Comparison of ENCODE assay signal across 9 cellular contexts in the genomic region with DNA sequence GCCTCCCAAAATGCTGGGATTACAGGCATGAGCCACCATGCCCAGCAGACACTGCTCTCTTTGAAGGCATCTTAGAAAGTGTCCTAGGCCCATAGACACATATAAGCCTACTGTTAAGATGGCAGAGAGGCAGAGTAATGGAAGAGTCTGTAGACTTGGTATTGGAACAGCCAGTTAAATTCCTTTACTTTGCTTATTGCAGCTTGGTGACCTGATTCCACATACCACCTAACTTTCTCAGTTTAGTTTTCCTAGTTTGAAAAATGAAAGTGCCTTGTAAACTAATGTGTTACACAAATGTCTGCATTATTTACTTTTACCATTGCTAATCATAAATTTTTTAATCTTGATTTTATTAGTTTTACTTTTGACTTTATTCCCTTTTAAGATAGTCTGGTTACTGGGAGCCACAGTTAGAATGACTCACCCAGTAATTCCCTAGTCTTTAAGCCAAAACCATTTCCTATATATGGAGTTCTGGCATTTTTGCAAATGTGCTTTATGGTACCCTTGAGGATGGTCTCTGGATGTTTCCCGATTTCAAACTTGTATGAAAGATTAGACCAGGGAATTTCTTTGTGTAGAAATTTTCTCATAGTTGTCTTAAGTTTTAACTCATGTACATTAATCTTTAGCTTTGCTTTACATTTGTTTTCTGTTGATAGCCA. TPM values are rescaled to one million over a fixed set of nuclear protein-coding genes. Genes with fewer than 3 reads are reported as not detected.
DNase-seq lines count a peak whose midpoint lies in the region; ATAC-seq, FAIRE-seq and TF ChIP-seq lines count a peak whose summit lies in the region.
"Had no signal": no experiment of that assay in that cellular context is flagged by ENCODE, and none has a peak within 500 bp of the region (broad histone marks: within the 10 kb centered on the region; RNA-seq: fewer than 3 reads in every experiment).

No MANE protein-coding gene starts in this region.

- H3K9me3 ChIP-seq in DOHH2 (ENCODE audit: control insufficient read depth, insufficient read depth, low read length) (no peaks in the 10 kb centered on the region), MM.1S (replicated peaks; ENCODE audit: insufficient read depth, low read length) (no peaks in the 10 kb centered on the region), K562 (replicated peaks; ENCODE audit: control insufficient read depth, insufficient read depth, low read depth, low read length) (no peaks in the 10 kb centered on the region), skeletal muscle satellite cell (replicated peaks; ENCODE audit: low read length) (no peaks in the 10 kb centered on the region)

- no peak for ATAC-seq in K562
- ATAC-seq in HG03457 (IDR thresholded peaks at IDR 0.05; ENCODE audit: unreplicated experiment): no peak

- no peaks in the 10 kb centered on the region for H3K9me1 ChIP-seq in K562 (ENCODE audit: control insufficient read depth, insufficient read depth, low read length)

- H3K9ac ChIP-seq in MM.1S (ENCODE audit: low read length) (no peak overlapping the region), K562 (ENCODE audit: insufficient read depth in 1 of 2, low read depth in 2 of 2, low read length in 2 of 2) (peak overlapping the region in 1 of 2 experiments; percentile 47; a peak in 3 of 4 replicates), skeletal muscle satellite cell (ENCODE audit: low read depth, low read length) (no peak overlapping the region)

- BruUV-seq in K562 (replicated peaks; lab: Mats Ljungman, UMichigan): no TSS peak

- TF ChIP-seq CTCF in DOHH2 (IDR thresholded peaks at IDR 0.05; ENCODE audit: low read depth, low read length, poor library complexity, severe bottlenecking): no peak
- no peak for TF ChIP-seq CTCF in MM.1S (IDR thresholded peaks at IDR 0.05; ENCODE audit: low read length)
- TF ChIP-seq CTCF in K562 (IDR thresholded peaks at IDR 0.05 in 2 of 3, conservative IDR thresholded peaks at IDR 0.05 in 1 of 3; ENCODE audit: insufficient read depth in 2 of 3, low read depth in 1 of 3, low read length in 3 of 3): no peak

- H4K20me1 ChIP-seq in DOHH2 (ENCODE audit: control insufficient read depth, insufficient read depth, low read depth, low read length): no peaks in the 10 kb centered on the region
- no peaks in the 10 kb centered on the region for H4K20me1 ChIP-seq in MM.1S (ENCODE audit: insufficient read depth, low read length)
- H4K20me1 ChIP-seq in K562 (replicated peaks; ENCODE audit: control insufficient read depth, insufficient read depth, low read length): no peaks in the 10 kb centered on the region

- H3K79me2 ChIP-seq in DOHH2 (ENCODE audit: control insufficient read depth, low read length) (peaks cover 100% of the 10 kb centered on the region), MM.1S (ENCODE audit: low read length) (peaks cover 99% of the 10 kb centered on the region), K562 (ENCODE audit: control insufficient read depth, insufficient read depth, low read length) (peaks cover 100% of the 10 kb centered on the region)

- H3K9me2 ChIP-seq in DOHH2 (replicated peaks; ENCODE audit: control insufficient read depth, low read length) (no peaks in the 10 kb centered on the region), MM.1S (replicated peaks; ENCODE audit: insufficient read depth, low read length) (no peaks in the 10 kb centered on the region)

- no peak for TF ChIP-seq POLR2A in K562 (conservative IDR thresholded peaks at IDR 0.05)

- H3F3A ChIP-seq in DOHH2 (ENCODE audit: control insufficient read depth, insufficient read depth): peaks cover 17% of the 10 kb centered on the region
- peaks cover 53% of the 10 kb centered on the region for H3F3A ChIP-seq in MM.1S (ENCODE audit: insufficient read depth, low read length)

- intact Hi-C loops in K562 (cut with micrococcal nuclease): no loop called here

- in situ Hi-C loops in K562 (cut with MboI): no loop called here

- no peak for FAIRE-seq in K562 (lab: Jason Lieb, UNC)

- no peak overlapping the region for H3K27ac ChIP-seq in DOHH2 (ENCODE audit: low read depth, low read length)
- peak overlapping the region; percentile 99; the same call in 1 of the 2 replicates for H3K27ac ChIP-seq in MM.1S (ENCODE audit: low read length)
- peak overlapping the region; percentile 56 for H3K27ac ChIP-seq in K562 (ENCODE audit: extremely low read depth, low read depth, low read length)

- 5% methylated on average over 1 of the region's 1 CpG for WGBS in K562 (ENCODE audit: insufficient coverage, low coverage, missing lambda C conversion rate)

- H3K4me2 ChIP-seq in DOHH2 (ENCODE audit: low read length) (peak overlapping the region; percentile 93), MM.1S (ENCODE audit: low read depth, low read length) (peak overlapping the region; percentile 94), K562 (ENCODE audit: insufficient read depth, low read length) (peak overlapping the region; percentile 53; the same call in 1 of the 2 replicates), skeletal muscle satellite cell (ENCODE audit: low read length) (peak overlapping the region; percentile 27)

- TF ChIP-seq EP300 in K562 (IDR thresholded peaks at IDR 0.05; ENCODE audit: low read length): no peak

- POLR2A ChIA-PET in K562 (lab: Yijun Ruan, JAX): interaction anchor here (1.1 to 7.7 kb wide), 2 partner anchors 19 to 25 kb away, joined by 3 to 61 read pairs; no protein-coding TSS in a partner anchor

- no peak for DNase-seq in MM.1S
- no peak for DNase-seq in K562 (ENCODE audit: extremely low read depth in 1 of 4, low spot score in 3 of 4)
- DNase-seq in epidermal melanocyte (ENCODE audit: insufficient read length, low spot score): no peak
- DNase-seq in NCI-H1417 (lab: John Stamatoyannopoulos, UW): no peak
- DNase-seq in putamen (ENCODE audit: low spot score): no peak
- DNase-seq: islet precursor cell had no signal

- H3K36me3 ChIP-seq in DOHH2 (ENCODE audit: control insufficient read depth, low read length) (peaks cover 48% of the 10 kb centered on the region), MM.1S (replicated peaks; ENCODE audit: insufficient read depth, low read length) (0 out of 2 replicates have a peak, but pooled peaks cover 4% of the 10 kb centered on the region), K562 (ENCODE audit: control insufficient read depth, insufficient read depth, low read length) (peaks cover 35% of the 10 kb centered on the region), skeletal muscle satellite cell (ENCODE audit: insufficient read depth, low read length) (no peaks in the 10 kb centered on the region)

- CTCF ChIA-PET in K562 (lab: Yijun Ruan, JAX; ENCODE audit: low intra/inter-chr PET ratio): interaction anchor here (0.8 kb wide), 1 partner anchor 29 kb away, joined by 3 read pairs; no protein-coding TSS in a partner anchor

- no peak overlapping the region for H3K4me3 ChIP-seq in DOHH2 (ENCODE audit: low read length)
- H3K4me3 ChIP-seq in MM.1S (ENCODE audit: low read length): no peak overlapping the region
- no peak overlapping the region for H3K4me3 ChIP-seq in K562
- peak overlapping the region; percentile 4 for H3K4me3 ChIP-seq in skeletal muscle satellite cell (ENCODE audit: low read length)

- no peak for TF ChIP-seq RAD21 in K562 (CRISPR knock-in tag; conservative IDR thresholded peaks at IDR 0.05 in 1 of 2, IDR thresholded peaks at IDR 0.05 in 1 of 2)

- H3K4me1 ChIP-seq in DOHH2 (ENCODE audit: control insufficient read depth, low read length): peaks cover 95% of the 10 kb centered on the region
- H3K4me1 ChIP-seq in MM.1S (ENCODE audit: low read length): peaks cover 65% of the 10 kb centered on the region
- H3K4me1 ChIP-seq in K562 (replicated peaks in 1 of 2; ENCODE audit: control insufficient read depth in 2 of 2, insufficient read depth in 2 of 2, low read length in 2 of 2): peaks cover 31 to 65% of the 10 kb centered on the region in 2 experiments
- peaks cover 53% of the 10 kb centered on the region for H3K4me1 ChIP-seq in skeletal muscle satellite cell (ENCODE audit: control insufficient read depth, insufficient read depth, low read length)

- H3K27me3 ChIP-seq in DOHH2 (ENCODE audit: control insufficient read depth, low read length) (no peaks in the 10 kb centered on the region), MM.1S (replicated peaks; ENCODE audit: insufficient read depth, low read length) (no peaks in the 10 kb centered on the region), K562 (ENCODE audit: control insufficient read depth in 2 of 2, insufficient read depth in 2 of 2, low read length in 2 of 2) (no peaks in the 10 kb centered on the region), skeletal muscle satellite cell (ENCODE audit: control insufficient read depth, insufficient read depth, low read length) (no peaks in the 10 kb centered on the region)

- H2AFZ ChIP-seq in MM.1S (ENCODE audit: low read length): no peak overlapping the region
- H2AFZ ChIP-seq in K562 (ENCODE audit: low read depth, low read length): no peak overlapping the region

TF ChIP-seq in K562, 482 proteins besides CTCF, POLR2A, EP300 and RAD21 (continues in another document):
- TF ChIP-seq NONO (IDR thresholded peaks at IDR 0.05; ENCODE audit: low read depth in 2 of 2, low read length in 1 of 2): 0 out of 4 replicates have a peak, but pooled peaks of 1 of the 2 experiments have one; percentile 24

RNA-seq across cellular contexts. Expression of gene SMAP2, which starts 6.4 kb away (rescaled TPM):
- 77.4 and 118 TPM in 2 replicates for total RNA-seq in K562 (2011; cell fraction: chromatin; rRNA removed; ENCODE audit: low replicate concordance)
- total RNA-seq in K562 (2011; cell fraction: nucleolus; rRNA removed): 37.0 and 50.1 TPM in 2 replicates
- total RNA-seq in K562 (2011; cell fraction: nucleoplasm; rRNA removed): 81.5 and 109 TPM in 2 replicates
- 80.1 and 98.2 TPM in 2 replicates for total RNA-seq in K562 (2014; rRNA removed)
- total RNA-seq in K562 (2014; rRNA removed; fragmentation: Illumina TruSeq; extraction: Trizol): 94.1 and 101 TPM in 2 replicates
- 89.1 and 92.4 TPM in 2 replicates for total RNA-seq in K562 (2015; rRNA removed; fragmentation: Illumina TruSeq; extraction: Trizol)
- total RNA-seq in K562 (2021): 109 and 117 TPM in 2 replicates
- polyA plus RNA-seq in K562 (2011; rRNA removed): 114 and 124 TPM in 2 replicates
- polyA plus RNA-seq in K562 (2011; cell fraction: cytosol; rRNA removed): 98.8 and 132 TPM in 2 replicates
- 81.2 and 89.1 TPM in 2 replicates for polyA plus RNA-seq in K562 (2011; cell fraction: nucleus; rRNA removed)
- polyA plus RNA-seq in K562 (2012): 100 and 128 TPM in 2 replicates
- 173 and 212 TPM in 2 replicates for polyA plus RNA-seq in K562 (2014; fragmentation: Illumina TruSeq; extraction: Trizol)
- polyA plus RNA-seq in K562 (2014; fragmentation: Nextera tagmentation; extraction: Ambion mirVana): 10 to 100 TPM; 38.7 to 47.3 TPM
- 89.4 and 94.7 TPM in 2 replicates for polyA plus RNA-seq in K562 (2014; rRNA removed)
- polyA minus RNA-seq in K562 (2011; rRNA and poly(A)+ RNA removed): 129 and 160 TPM in 2 replicates
- polyA minus RNA-seq in K562 (2011; cell fraction: cytosol; rRNA and poly(A)+ RNA removed): 71.4 and 74.3 TPM in 2 replicates
- 28.4 and 48.0 TPM in 2 replicates for polyA minus RNA-seq in K562 (2011; cell fraction: nucleus; rRNA and poly(A)+ RNA removed)
- 30.9 and 31.0 TPM in 2 replicates for total RNA-seq in skeletal muscle satellite cell (2012; rRNA removed)

Comparison
In these comparisons a context has a peak if more than half of its experiments do, and no peak if none do; other contexts are left out.
1. H3K4me2 ChIP-seq: peak in every context shown above with its lines; median percentile 94 in MM.1S; 93 in DOHH2; 53 in K562; 27 in skeletal muscle satellite cell.